In genomic region chr7:156147104-156147503, GRCh38 we compare ENCODE assay signal across 32 cellular contexts.
"Had no signal": no experiment of that assay in that cellular context is flagged by ENCODE, and none has a peak within 500 bp of the region (broad histone marks: within the 10 kb centered on the region; RNA-seq: fewer than 3 reads in every experiment).

No MANE protein-coding gene starts in this region.

- H3K9me3 Mint-ChIP-seq: activated naive CD4-positive, alpha-beta T cell treated with anti-CD3 and anti-CD28 coated beads for 36 hours; activated naive CD8-positive, alpha-beta T cell treated with anti-CD3 and anti-CD28 coated beads for 36 hours; brain; natural killer cell; stimulated activated memory B cell treated with anti-CD40 and anti-IgM and Interleukin-4, amounts not matched to agents 10 μg/mL and 1 μg/mL and 100 μg/mL, for 72 hours; stimulated activated naive CD8-positive, alpha-beta T cell treated with anti-CD3 and anti-CD28 coated beads, Interleukin-15, amount 100 ng/mL, for 72 hours had no signal

- H3K4me1 Mint-ChIP-seq: activated naive CD8-positive, alpha-beta T cell treated with anti-CD3 and anti-CD28 coated beads for 36 hours; natural killer cell; stimulated activated memory B cell treated with anti-CD40 and anti-IgM and Interleukin-4, amounts not matched to agents 10 μg/mL and 1 μg/mL and 100 μg/mL, for 72 hours; stimulated activated naive CD8-positive, alpha-beta T cell treated with anti-CD3 and anti-CD28 coated beads, Interleukin-15, amount 100 ng/mL, for 72 hours had no signal

- ATAC-seq: gastrocnemius medialis; lower lobe of right lung; natural killer cell; sciatic nerve; stimulated activated memory B cell treated with anti-CD40 and anti-IgM and Interleukin-4, amounts not matched to agents 10 μg/mL and 1 μg/mL and 100 μg/mL, for 72 hours; stimulated activated naive CD8-positive, alpha-beta T cell treated with anti-CD3 and anti-CD28 coated beads, Interleukin-15, amount 100 ng/mL, for 72 hours had no signal

- DNase-seq: activated CD4-positive, alpha-beta T cell treated with anti-CD3 and anti-CD28 coated beads for 4 hours; activated CD4-positive, alpha-beta T cell treated with anti-CD3 and anti-CD28 coated beads, Interleukin-2, amount 50 U/mL, for 4 hours; activated CD8-positive, alpha-beta memory T cell treated with anti-CD3 and anti-CD28 coated beads for 24 hours; activated effector memory CD4-positive, alpha-beta T cell treated with anti-CD3 and anti-CD28 coated beads, Interleukin-2, amount 50 U/mL, for 16 hours; activated naive CD4-positive, alpha-beta T cell treated with anti-CD3 and anti-CD28 coated beads for 36 hours; activated naive CD8-positive, alpha-beta T cell treated with anti-CD3 and anti-CD28 coated beads for 36 hours; adrenal gland; aorta; cerebellar nuclear complex; colonic mucosa; effector CD8-positive, alpha-beta T cell; gastrocnemius medialis; glutamatergic neuron; hippocampal formation; kidney; lower lobe of right lung; mesenchymal stem cell; natural killer cell; stimulated activated CD4-positive, alpha-beta T cell treated with anti-CD3 and anti-CD28 coated beads, Interleukin-1b, Interleukin-23, amount 100 ng/mL, for 48 hours; stimulated activated CD4-positive, alpha-beta T cell treated with anti-CD3 and anti-CD28 coated beads, Interleukin-4, amount 100 ng/mL, for 4 hours; stimulated activated CD8-positive, alpha-beta memory T cell treated with anti-CD3 and anti-CD28 coated beads, Interleukin-4, amount 100 ng/mL, for 48 hours; stimulated activated naive CD8-positive, alpha-beta T cell treated with anti-CD3 and anti-CD28 coated beads, Interleukin-15, amount 100 ng/mL, for 72 hours; thyroid gland; upper lobe of left lung had no signal

- H3K27ac Mint-ChIP-seq: activated naive CD4-positive, alpha-beta T cell treated with anti-CD3 and anti-CD28 coated beads for 36 hours; activated naive CD8-positive, alpha-beta T cell treated with anti-CD3 and anti-CD28 coated beads for 36 hours; brain; natural killer cell; stimulated activated memory B cell treated with anti-CD40 and anti-IgM and Interleukin-4, amounts not matched to agents 10 μg/mL and 1 μg/mL and 100 μg/mL, for 72 hours; stimulated activated naive CD8-positive, alpha-beta T cell treated with anti-CD3 and anti-CD28 coated beads, Interleukin-15, amount 100 ng/mL, for 72 hours had no signal

- FAIRE-seq: kidney, TTC549 had no signal

- H3K4me3 ChIP-seq: adrenal gland, cardiac muscle cell, colonic mucosa, gastrocnemius medialis, lower lobe of right lung, skin epidermis, thyroid gland, upper lobe of left lung, vagina had no signal

- H3K36me3 ChIP-seq: adrenal gland, cardiac muscle cell, colonic mucosa, gastrocnemius medialis, lower lobe of right lung, thyroid gland, upper lobe of left lung, vagina had no signal

- H3K27ac ChIP-seq: adrenal gland, cardiac muscle cell, colonic mucosa, gastrocnemius medialis, lower lobe of right lung, skin epidermis, thyroid gland, upper lobe of left lung, vagina, VCaP had no signal

- H3K4me1 ChIP-seq: adrenal gland, colonic mucosa, gastrocnemius medialis, lower lobe of right lung, thyroid gland, upper lobe of left lung, vagina had no signal

- H3K9me3 ChIP-seq: adrenal gland, colonic mucosa, gastrocnemius medialis, lower lobe of right lung, thyroid gland, upper lobe of left lung, vagina had no signal

- H3K36me3 Mint-ChIP-seq: activated naive CD8-positive, alpha-beta T cell treated with anti-CD3 and anti-CD28 coated beads for 36 hours; brain; natural killer cell; stimulated activated memory B cell treated with anti-CD40 and anti-IgM and Interleukin-4, amounts not matched to agents 10 μg/mL and 1 μg/mL and 100 μg/mL, for 72 hours had no signal

- H3K27me3 ChIP-seq: adrenal gland, cardiac muscle cell, colonic mucosa, gastrocnemius medialis, thyroid gland, upper lobe of left lung, vagina had no signal

- H3K4me3 Mint-ChIP-seq: activated naive CD4-positive, alpha-beta T cell treated with anti-CD3 and anti-CD28 coated beads for 36 hours; activated naive CD8-positive, alpha-beta T cell treated with anti-CD3 and anti-CD28 coated beads for 36 hours; brain; natural killer cell; stimulated activated memory B cell treated with anti-CD40 and anti-IgM and Interleukin-4, amounts not matched to agents 10 μg/mL and 1 μg/mL and 100 μg/mL, for 72 hours; stimulated activated naive CD8-positive, alpha-beta T cell treated with anti-CD3 and anti-CD28 coated beads, Interleukin-15, amount 100 ng/mL, for 72 hours had no signal
